Comparison of ENCODE assay signal across 1 cellular context in the genomic region with DNA sequence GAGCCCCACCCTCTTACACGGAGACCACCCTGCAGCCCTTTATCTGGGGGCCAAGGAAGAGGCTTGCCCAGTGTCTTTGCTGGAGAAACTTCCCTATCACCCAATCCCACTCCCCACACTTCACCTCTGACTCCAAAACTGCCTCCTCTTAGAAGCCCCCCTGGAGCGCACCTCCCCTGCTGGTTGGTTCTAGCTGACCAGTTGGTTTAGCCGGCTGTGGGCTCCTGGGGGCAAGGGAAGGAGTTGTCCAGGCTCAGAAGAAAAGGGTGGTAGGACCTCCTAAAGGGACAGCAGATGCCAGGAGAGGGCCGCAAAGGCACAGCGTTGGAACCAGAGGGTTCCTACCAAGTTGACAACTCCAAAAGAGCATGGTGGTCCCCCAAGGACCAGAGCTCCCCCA.
TF ChIP-seq lines count a peak whose summit lies in the region.

No MANE protein-coding gene starts in this region.

TF ChIP-seq in H1, 55 proteins besides CTCF, POLR2A, EP300 and RAD21:
- no peak for TF ChIP-seq KDM1A (IDR thresholded peaks at IDR 0.05; ENCODE audit: borderline replicate concordance, low read length)
- TF ChIP-seq, protein P1, sequence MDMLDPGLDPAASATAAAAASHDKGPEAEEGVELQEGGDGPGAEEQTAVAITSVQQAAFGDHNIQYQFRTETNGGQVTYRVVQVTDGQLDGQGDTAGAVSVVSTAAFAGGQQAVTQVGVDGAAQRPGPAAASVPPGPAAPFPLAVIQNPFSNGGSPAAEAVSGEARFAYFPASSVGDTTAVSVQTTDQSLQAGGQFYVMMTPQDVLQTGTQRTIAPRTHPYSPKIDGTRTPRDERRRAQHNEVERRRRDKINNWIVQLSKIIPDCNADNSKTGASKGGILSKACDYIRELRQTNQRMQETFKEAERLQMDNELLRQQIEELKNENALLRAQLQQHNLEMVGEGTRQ (IDR thresholded peaks at IDR 0.05; ENCODE audit: low read length), result no peak
- TF ChIP-seq SP2 (IDR thresholded peaks at IDR 0.05; ENCODE audit: low read length), result no peak
- no peak for TF ChIP-seq RNF2 (IDR thresholded peaks at IDR 0.05; ENCODE audit: borderline replicate concordance, low read depth, low read length, missing control alignments, poor library complexity, severe bottlenecking)
- no peak for TF ChIP-seq HDAC6 (IDR thresholded peaks at IDR 0.05; ENCODE audit: low read depth, low read length)
- no peak for TF ChIP-seq BACH1 (IDR thresholded peaks at IDR 0.05; ENCODE audit: low read length)
- no peak for TF ChIP-seq EZH2 (IDR thresholded peaks at IDR 0.05; ENCODE audit: low read depth, low read length, severe bottlenecking)
- no peak for TF ChIP-seq KDM5A (IDR thresholded peaks at IDR 0.05; ENCODE audit: low read length)
- no peak for TF ChIP-seq RXRA (IDR thresholded peaks at IDR 0.05; ENCODE audit: insufficient read depth, low read depth, low read length)
- no peak for TF ChIP-seq EGR1 (IDR thresholded peaks at IDR 0.05; ENCODE audit: borderline replicate concordance, low read depth, low read length)
- TF ChIP-seq CBX8 (IDR thresholded peaks at IDR 0.05; ENCODE audit: borderline replicate concordance, low read depth, low read length), result no peak
- TF ChIP-seq HDAC2 (IDR thresholded peaks at IDR 0.05; ENCODE audit: borderline replicate concordance in 1 of 2, low read depth in 2 of 2, low read length in 2 of 2), result no peak
